ENCODE assay signal across 8 cellular contexts in genomic region chr19:29694669-29695627, GRCh38. TPM values are rescaled to one million over a fixed set of nuclear protein-coding genes. Genes with fewer than 3 reads are reported as not detected.
A peak's percentile ranks its signal among the peaks of the same experiment; 100 is the strongest.
DNase-seq lines count a peak whose midpoint lies in the region; ATAC-seq, FAIRE-seq and TF ChIP-seq lines count a peak whose summit lies in the region.

No MANE protein-coding gene starts in this region.

- TF ChIP-seq POLR2A in tibial nerve (IDR thresholded peaks at IDR 0.05): no peak

- peak; percentile 83 for ATAC-seq in GM19467 (IDR thresholded peaks at IDR 0.05; ENCODE audit: unreplicated experiment)

- H3K27ac ChIP-seq in osteoblast (ENCODE audit: low read depth, low read length): no peak overlapping the region
- peak overlapping the region; percentile 2 to 67 (median 8) for H3K27ac ChIP-seq in tibial nerve

- no peak overlapping the region for H2AFZ ChIP-seq in osteoblast (ENCODE audit: low read length)

- no peak overlapping the region for H3K4me2 ChIP-seq in osteoblast (ENCODE audit: insufficient read depth, low read length)

- peak in 1 of 2 donors; percentile 65 for TF ChIP-seq EP300 in tibial nerve (IDR thresholded peaks at IDR 0.05)

- H3K9me3 ChIP-seq in osteoblast (ENCODE audit: low read depth, low read length) (peaks cover 6% of the 10 kb centered on the region), tibial nerve (peaks cover 0 to 10% (median 1%) of the 10 kb centered on the region in 4 donors)

- H3K27me3 ChIP-seq in osteoblast (ENCODE audit: insufficient read depth, low read length): no peaks in the 10 kb centered on the region
- H3K27me3 ChIP-seq in tibial nerve: no peaks in the 10 kb centered on the region

- no peak overlapping the region for H3K4me3 ChIP-seq in osteoblast (ENCODE audit: insufficient read depth, low read length)
- H3K4me3 ChIP-seq in tibial nerve: no peak overlapping the region

- WGBS in tibial nerve, 2 donors: 70 to 78% methylated on average over 8 to 18 of the region's 19 CpGs

- peak; percentile 87 for FAIRE-seq in HTR-8/SVneo (lab: Jason Lieb, UNC)

- no peaks in the 10 kb centered on the region for H3K79me2 ChIP-seq in osteoblast (ENCODE audit: insufficient read depth, low read length)

- peaks cover 5% of the 10 kb centered on the region for H4K20me1 ChIP-seq in osteoblast (ENCODE audit: insufficient read depth, low read length)

- TF ChIP-seq CTCF in osteoblast (IDR thresholded peaks at IDR 0.05; ENCODE audit: extremely low read depth, low read depth, low read length) (peak; percentile 85), tibial nerve (IDR thresholded peaks at IDR 0.05) (peak; percentile 88 to 94 (median 92))

- H3K36me3 ChIP-seq in osteoblast (ENCODE audit: insufficient read depth, low read length) (no peaks in the 10 kb centered on the region), tibial nerve (peaks cover 0 to 9% (median 0%) of the 10 kb centered on the region in 3 donors)

- peak; percentile 49 for DNase-seq in CMK (ENCODE audit: low read depth)
- DNase-seq in HTR-8/SVneo (ENCODE audit: insufficient read length, low spot score): peak; percentile 57
- DNase-seq in SHP77 treated with DMSO at 0.1 percent for 48 hours (lab: John Stamatoyannopoulos, UW): peak; percentile 46
- DNase-seq in activated gamma-delta T cell treated with Interleukin-2 at 50 U/mL for 16 hours: peak; percentile 80
- peak; percentile 83 for DNase-seq in foreskin melanocyte
- DNase-seq in osteoblast (ENCODE audit: insufficient read length, low spot score, missing footprints): peak; percentile 94
- peak; percentile 79 to 84 for DNase-seq in tibial nerve (ENCODE audit: low spot score in 2 of 2)

- H3K4me1 ChIP-seq in osteoblast (ENCODE audit: insufficient read depth, low read length) (no peaks in the 10 kb centered on the region), tibial nerve (peaks cover 0 to 19% (median 7%) of the 10 kb centered on the region in 4 donors)

RNA-seq across cellular contexts. Expression of gene C19orf12, which starts 20.1 kb away (rescaled TPM):
- total RNA-seq in osteoblast: 48.5 and 52.7 TPM in 2 replicates
- 10 to 100 TPM; 52.5 to 71.6 (median 56.7) TPM for total RNA-seq in tibial nerve

RNA-seq across cellular contexts. Expression of gene PLEKHF1, which starts 29.7 kb away (rescaled TPM):
- total RNA-seq in osteoblast (86.9 and 106 TPM in 2 replicates), tibial nerve (100 to 1,000 TPM in 2 of 4 donors, 10 to 100 TPM in 2; 52.2 to 119 (median 89.0) TPM)
